Comparison of ENCODE assay signal across 9 cellular contexts in the genomic region with DNA sequence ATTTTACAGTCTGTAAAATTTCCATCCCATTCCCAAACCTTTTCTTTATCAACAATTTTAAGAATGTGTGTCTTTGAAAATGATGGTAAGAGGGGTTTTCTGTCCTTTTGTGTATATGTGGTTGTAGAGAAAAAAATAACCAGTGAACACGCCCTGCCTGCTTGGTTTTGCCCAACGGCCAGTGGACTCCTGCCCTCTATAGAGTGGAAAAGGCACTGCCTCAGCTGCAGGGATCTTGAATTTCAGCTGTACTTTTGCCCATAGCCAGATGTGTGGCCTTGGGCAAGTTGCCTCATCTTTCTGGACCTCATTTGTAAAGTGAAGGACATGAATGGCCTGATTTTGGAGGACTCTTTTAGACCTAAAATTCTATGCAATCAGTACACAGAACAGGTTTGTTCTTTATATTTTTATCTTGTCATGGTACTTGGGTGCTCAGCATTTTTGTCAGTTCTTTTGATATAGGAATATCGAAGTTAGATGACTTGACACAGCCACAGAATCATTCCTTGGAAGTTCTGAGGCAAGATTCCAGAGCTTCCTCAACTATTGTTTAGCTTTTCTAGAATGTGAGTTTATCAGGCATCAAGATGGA.
DNase-seq lines count a peak whose midpoint lies in the region; ATAC-seq, FAIRE-seq and TF ChIP-seq lines count a peak whose summit lies in the region.
"Had no signal": no experiment of that assay in that cellular context is flagged by ENCODE, and none has a peak within 500 bp of the region (broad histone marks: within the 10 kb centered on the region; RNA-seq: fewer than 3 reads in every experiment).

No MANE protein-coding gene starts in this region.

- no peak overlapping the region for H3K4me3 Mint-ChIP-seq in activated CD4-positive, alpha-beta T cell treated with anti-CD3 and anti-CD28 coated beads, Interleukin-2, amount 10 ng/mL, durations not matched to agents 7 days and 5 days
- H3K4me3 Mint-ChIP-seq: activated naive CD4-positive, alpha-beta T cell treated with anti-CD3 and anti-CD28 coated beads, Interleukin-2, amount 50 U/mL, for 24 hours had no signal

- H3K36me3 ChIP-seq in adipocyte (ENCODE audit: control insufficient read depth, insufficient read depth, low read length, severe bottlenecking), result no peaks in the 10 kb centered on the region
- no peaks in the 10 kb centered on the region for H3K36me3 ChIP-seq in kidney (ENCODE audit: control insufficient read depth in 1 of 2, insufficient read depth in 2 of 2, low read length in 2 of 2)

- peak; percentile 29 for TF ChIP-seq CTCF in kidney (IDR thresholded peaks at IDR 0.05; ENCODE audit: borderline replicate concordance, extremely low read depth, insufficient read depth)

- no peak overlapping the region for H3K27ac ChIP-seq in kidney (ENCODE audit: low read depth in 2 of 2, low read length in 2 of 2)

- no peak for ATAC-seq in GM19035 (IDR thresholded peaks at IDR 0.05; ENCODE audit: unreplicated experiment)

- H3K27me3 ChIP-seq in adipocyte (replicated peaks; ENCODE audit: control insufficient read depth, insufficient read depth, low read length), result no peaks in the 10 kb centered on the region

- POLR2A ChIA-PET in activated CD4-positive, alpha-beta T cell treated with anti-CD3 and anti-CD28 coated beads, Interleukin-2, amount 10 ng/mL, durations not matched to agents 7 days and 5 days (lab: Charles Lee), result no interaction called here

- no peaks in the 10 kb centered on the region for H3K9me3 ChIP-seq in adipocyte (ENCODE audit: control insufficient read depth, low read length)
- H3K9me3 ChIP-seq in kidney (ENCODE audit: control insufficient read depth in 1 of 2, low read length in 2 of 2), result no peaks in the 10 kb centered on the region

- H3K4me1 ChIP-seq in adipocyte (ENCODE audit: control insufficient read depth, insufficient read depth, low read length) (peaks cover 16% of the 10 kb centered on the region), kidney (ENCODE audit: control insufficient read depth in 1 of 2, insufficient read depth in 1 of 2, low read depth in 1 of 2, low read length in 2 of 2) (no peaks in the 10 kb centered on the region)

- no peaks in the 10 kb centered on the region for H3K4me1 Mint-ChIP-seq in activated CD4-positive, alpha-beta T cell treated with anti-CD3 and anti-CD28 coated beads, Interleukin-2, amount 10 ng/mL, durations not matched to agents 7 days and 5 days
- H3K4me1 Mint-ChIP-seq: activated naive CD4-positive, alpha-beta T cell treated with anti-CD3 and anti-CD28 coated beads, Interleukin-2, amount 50 U/mL, for 24 hours had no signal

- DNase-seq in activated CD4-positive, alpha-beta T cell treated with anti-CD3 and anti-CD28 coated beads, Interleukin-2, amount 10 ng/mL, durations not matched to agents 7 days and 5 days, result peak; percentile 16
- DNase-seq in activated CD4-positive, alpha-beta T cell treated with anti-CD3 and anti-CD28 coated beads for 1 hour, result no peak
- DNase-seq in HT-29 (ENCODE audit: low spot score), result peak; percentile 69
- DNase-seq in adipocyte (ENCODE audit: low read depth), result peak; percentile 87
- DNase-seq in kidney, result no peak
- no peak for DNase-seq in foreskin melanocyte
- no peak for DNase-seq in central memory CD4-positive, alpha-beta T cell

- peaks cover 16% of the 10 kb centered on the region for H3K27me3 Mint-ChIP-seq in activated CD4-positive, alpha-beta T cell treated with anti-CD3 and anti-CD28 coated beads, Interleukin-2, amount 10 ng/mL, durations not matched to agents 7 days and 5 days

- H3K36me3 Mint-ChIP-seq in activated CD4-positive, alpha-beta T cell treated with anti-CD3 and anti-CD28 coated beads, Interleukin-2, amount 10 ng/mL, durations not matched to agents 7 days and 5 days (ENCODE audit: low read depth), result no peaks in the 10 kb centered on the region
- H3K36me3 Mint-ChIP-seq: activated naive CD4-positive, alpha-beta T cell treated with anti-CD3 and anti-CD28 coated beads, Interleukin-2, amount 50 U/mL, for 24 hours had no signal

- H3K9me3 Mint-ChIP-seq in activated CD4-positive, alpha-beta T cell treated with anti-CD3 and anti-CD28 coated beads, Interleukin-2, amount 10 ng/mL, durations not matched to agents 7 days and 5 days, result no peaks in the 10 kb centered on the region
- H3K9me3 Mint-ChIP-seq: activated naive CD4-positive, alpha-beta T cell treated with anti-CD3 and anti-CD28 coated beads, Interleukin-2, amount 50 U/mL, for 24 hours had no signal

- H3K4me3 ChIP-seq in adipocyte (ENCODE audit: low read length) (no peak overlapping the region), kidney (ENCODE audit: low read length in 2 of 2) (no peak overlapping the region)

- CTCF ChIA-PET in activated CD4-positive, alpha-beta T cell treated with anti-CD3 and anti-CD28 coated beads, Interleukin-2, amount 10 ng/mL, durations not matched to agents 7 days and 5 days (lab: Charles Lee), result interaction anchor here (0.7 kb wide), 1 partner anchor 9 kb away, joined by 3 read pairs; no protein-coding TSS in a partner anchor

- no peak for FAIRE-seq in kidney (lab: Jason Lieb, UNC)

- no peak overlapping the region for H3K27ac Mint-ChIP-seq in activated CD4-positive, alpha-beta T cell treated with anti-CD3 and anti-CD28 coated beads, Interleukin-2, amount 10 ng/mL, durations not matched to agents 7 days and 5 days
- H3K27ac Mint-ChIP-seq: activated naive CD4-positive, alpha-beta T cell treated with anti-CD3 and anti-CD28 coated beads, Interleukin-2, amount 50 U/mL, for 24 hours had no signal

- no peak overlapping the region for H3K9ac ChIP-seq in adipocyte (ENCODE audit: low read length)
- H3K9ac ChIP-seq in kidney (ENCODE audit: low read length in 2 of 2), result no peak overlapping the region

- intact Hi-C loops in kidney (cut with DNase I), result no loop called here

Comparison
In these comparisons a context has a peak if more than half of its experiments do, and no peak if none do; other contexts are left out.
1. DNase-seq: peak in activated CD4-positive, alpha-beta T cell treated with anti-CD3 and anti-CD28 coated beads, Interleukin-2, amount 10 ng/mL, durations not matched to agents 7 days and 5 days (single experiment), HT-29 (single experiment) and adipocyte (single experiment); none in activated CD4-positive, alpha-beta T cell treated with anti-CD3 and anti-CD28 coated beads for 1 hour (single experiment), kidney (single experiment), foreskin melanocyte (single experiment) and central memory CD4-positive, alpha-beta T cell (single experiment).